27 cellular contexts compared by ENCODE assay signal in the genomic region with DNA sequence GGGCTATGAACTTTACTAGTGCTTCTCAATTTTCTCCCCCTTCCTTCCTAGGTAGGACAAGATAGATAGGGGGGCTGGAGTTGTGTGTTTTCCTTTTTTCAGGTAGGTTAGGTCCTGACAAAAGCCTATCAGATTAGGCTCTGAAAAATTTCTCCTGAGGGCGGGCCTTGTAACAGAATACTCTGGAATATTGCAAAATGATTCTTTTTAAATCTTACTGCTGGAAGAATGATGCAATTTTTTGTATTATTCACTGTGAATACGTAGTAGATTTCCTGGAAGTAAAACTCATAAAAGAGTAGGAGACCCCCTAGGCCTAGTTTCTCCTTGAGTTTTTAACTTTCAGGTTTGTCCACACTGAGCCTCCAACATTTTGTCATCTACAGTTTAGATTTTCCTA.
"Had no signal": no experiment of that assay in that cellular context is flagged by ENCODE, and none has a peak within 500 bp of the region (broad histone marks: within the 10 kb centered on the region; RNA-seq: fewer than 3 reads in every experiment).

No MANE protein-coding gene starts in this region.

- H3K27me3 ChIP-seq: brain microvascular endothelial cell, esophagus muscularis mucosa, gastrocnemius medialis, neural progenitor cell, ovary, right lobe of liver, testis had no signal

- H2AFZ ChIP-seq: neural progenitor cell had no signal

- H3K4me1 Mint-ChIP-seq: activated B cell treated with CpG ODN at 0.5 μM for 24 hours; activated CD4-positive, alpha-beta memory T cell treated with anti-CD3 and anti-CD28 coated beads, Interleukin-2, amount 10 ng/mL, durations not matched to agents 7 days and 5 days; activated CD8-positive, alpha-beta memory T cell treated with anti-CD3 and anti-CD28 coated beads, Interleukin-2, amount 10 ng/mL, durations not matched to agents 7 days and 5 days; activated naive CD8-positive, alpha-beta T cell treated with anti-CD3 and anti-CD28 coated beads, Interleukin-2, amount 10 ng/mL, durations not matched to agents 7 days and 5 days; activated T-helper 17 cell treated with anti-CD3 and anti-CD28 coated beads, Interleukin-2, amount 50 U/mL, for 72 hours; memory B cell; stimulated activated effector memory CD8-positive, alpha-beta T cell treated with anti-CD3 and anti-CD28 coated beads, Interleukin-12 subunit alpha, Interleukin-12 subunit beta, amount 100 ng/mL, for 72 hours; T-cell had no signal

- H3K4me1 ChIP-seq: esophagus muscularis mucosa, gastrocnemius medialis, left ventricle myocardium inferior, neural progenitor cell, right lobe of liver, testis had no signal

- ATAC-seq: activated CD8-positive, alpha-beta memory T cell treated with anti-CD3 and anti-CD28 coated beads, Interleukin-2, amount 10 ng/mL, durations not matched to agents 7 days and 5 days; activated T-helper 17 cell treated with anti-CD3 and anti-CD28 coated beads, Interleukin-2, amount 50 U/mL, for 72 hours; gastrocnemius medialis; right lobe of liver; SK-N-SH treated with all-trans-retinoic acid at 6 μM for 48 hours; stimulated activated effector memory CD8-positive, alpha-beta T cell treated with anti-CD3 and anti-CD28 coated beads, Interleukin-12 subunit alpha, Interleukin-12 subunit beta, amount 100 ng/mL, for 72 hours; T-cell had no signal

- H3K27ac Mint-ChIP-seq: activated B cell treated with CpG ODN at 0.5 μM for 24 hours; activated CD4-positive, alpha-beta memory T cell treated with anti-CD3 and anti-CD28 coated beads, Interleukin-2, amount 10 ng/mL, durations not matched to agents 7 days and 5 days; activated CD8-positive, alpha-beta memory T cell treated with anti-CD3 and anti-CD28 coated beads, Interleukin-2, amount 10 ng/mL, durations not matched to agents 7 days and 5 days; activated naive CD8-positive, alpha-beta T cell treated with anti-CD3 and anti-CD28 coated beads, Interleukin-2, amount 10 ng/mL, durations not matched to agents 7 days and 5 days; activated T-helper 17 cell treated with anti-CD3 and anti-CD28 coated beads, Interleukin-2, amount 50 U/mL, for 72 hours; memory B cell; neural progenitor cell; stimulated activated effector memory CD8-positive, alpha-beta T cell treated with anti-CD3 and anti-CD28 coated beads, Interleukin-12 subunit alpha, Interleukin-12 subunit beta, amount 100 ng/mL, for 72 hours; T-cell; type B pancreatic cell had no signal

- DNase-seq: activated B cell treated with CpG ODN at 0.5 μM for 24 hours; activated CD4-positive, alpha-beta memory T cell treated with anti-CD3 and anti-CD28 coated beads, Interleukin-2, amount 10 ng/mL, durations not matched to agents 7 days and 5 days; activated CD4-positive, alpha-beta T cell treated with anti-CD3 and anti-CD28 coated beads for 48 hours; activated CD8-positive, alpha-beta memory T cell treated with anti-CD3 and anti-CD28 coated beads, Interleukin-2, amount 10 ng/mL, durations not matched to agents 7 days and 5 days; activated naive CD4-positive, alpha-beta T cell treated with Interleukin-2 at 50 U/mL for 16 hours; activated naive CD8-positive, alpha-beta T cell treated with anti-CD3 and anti-CD28 coated beads, Interleukin-2, amount 10 ng/mL, durations not matched to agents 7 days and 5 days; anterior cingulate cortex; brain microvascular endothelial cell; cortex of kidney; effector CD8-positive, alpha-beta T cell; gastrocnemius medialis; head of caudate nucleus; kidney glomerular epithelial cell; left ventricle myocardium inferior; ovary; right lobe of liver; stimulated activated CD4-positive, alpha-beta T cell treated with anti-CD3 and anti-CD28 coated beads, Interleukin-4, amount 100 ng/mL, for 24 hours; T-cell; testis had no signal

- H3K4me2 ChIP-seq: neural progenitor cell, smooth muscle cell had no signal

- H3K4me3 Mint-ChIP-seq: activated B cell treated with CpG ODN at 0.5 μM for 24 hours; activated CD4-positive, alpha-beta memory T cell treated with anti-CD3 and anti-CD28 coated beads, Interleukin-2, amount 10 ng/mL, durations not matched to agents 7 days and 5 days; activated CD8-positive, alpha-beta memory T cell treated with anti-CD3 and anti-CD28 coated beads, Interleukin-2, amount 10 ng/mL, durations not matched to agents 7 days and 5 days; activated naive CD8-positive, alpha-beta T cell treated with anti-CD3 and anti-CD28 coated beads, Interleukin-2, amount 10 ng/mL, durations not matched to agents 7 days and 5 days; activated T-helper 17 cell treated with anti-CD3 and anti-CD28 coated beads, Interleukin-2, amount 50 U/mL, for 72 hours; memory B cell; neural progenitor cell; stimulated activated effector memory CD8-positive, alpha-beta T cell treated with anti-CD3 and anti-CD28 coated beads, Interleukin-12 subunit alpha, Interleukin-12 subunit beta, amount 100 ng/mL, for 72 hours; T-cell; type B pancreatic cell had no signal

- H3K9me3 Mint-ChIP-seq: neural progenitor cell had no signal

- H3K4me3 ChIP-seq: esophagus muscularis mucosa, gastrocnemius medialis, left ventricle myocardium inferior, neural progenitor cell, ovary, right lobe of liver, smooth muscle cell, testis had no signal

- H3K27ac ChIP-seq: brain microvascular endothelial cell, esophagus muscularis mucosa, gastrocnemius medialis, left ventricle myocardium inferior, neural progenitor cell, ovary, right lobe of liver, testis had no signal

- H3K9me3 ChIP-seq: esophagus muscularis mucosa, gastrocnemius medialis, ovary, right lobe of liver, testis had no signal

- H3K27me3 Mint-ChIP-seq: activated B cell treated with CpG ODN at 0.5 μM for 24 hours; activated CD4-positive, alpha-beta memory T cell treated with anti-CD3 and anti-CD28 coated beads, Interleukin-2, amount 10 ng/mL, durations not matched to agents 7 days and 5 days; activated CD8-positive, alpha-beta memory T cell treated with anti-CD3 and anti-CD28 coated beads, Interleukin-2, amount 10 ng/mL, durations not matched to agents 7 days and 5 days; activated naive CD8-positive, alpha-beta T cell treated with anti-CD3 and anti-CD28 coated beads, Interleukin-2, amount 10 ng/mL, durations not matched to agents 7 days and 5 days; activated T-helper 17 cell treated with anti-CD3 and anti-CD28 coated beads, Interleukin-2, amount 50 U/mL, for 72 hours; memory B cell; T-cell; type B pancreatic cell had no signal

- H3K36me3 Mint-ChIP-seq: activated CD8-positive, alpha-beta memory T cell treated with anti-CD3 and anti-CD28 coated beads, Interleukin-2, amount 10 ng/mL, durations not matched to agents 7 days and 5 days; activated naive CD8-positive, alpha-beta T cell treated with anti-CD3 and anti-CD28 coated beads, Interleukin-2, amount 10 ng/mL, durations not matched to agents 7 days and 5 days; memory B cell; neural progenitor cell; stimulated activated effector memory CD8-positive, alpha-beta T cell treated with anti-CD3 and anti-CD28 coated beads, Interleukin-12 subunit alpha, Interleukin-12 subunit beta, amount 100 ng/mL, for 72 hours; T-cell; type B pancreatic cell had no signal

- H3K36me3 ChIP-seq: brain microvascular endothelial cell, esophagus muscularis mucosa, gastrocnemius medialis, left ventricle myocardium inferior, neural progenitor cell, ovary, right lobe of liver had no signal

- H3K9ac ChIP-seq: neural progenitor cell had no signal
